3 cellular contexts compared by ENCODE assay signal in genomic region chr3:129587559-129588210, GRCh38.
TF ChIP-seq lines count a peak whose summit lies in the region.

No MANE protein-coding gene starts in this region.

TF ChIP-seq in A549, 52 proteins besides CTCF, POLR2A, EP300 and RAD21:
- no peak for TF ChIP-seq MAX (IDR thresholded peaks at IDR 0.05)
- TF ChIP-seq, protein P1, sequence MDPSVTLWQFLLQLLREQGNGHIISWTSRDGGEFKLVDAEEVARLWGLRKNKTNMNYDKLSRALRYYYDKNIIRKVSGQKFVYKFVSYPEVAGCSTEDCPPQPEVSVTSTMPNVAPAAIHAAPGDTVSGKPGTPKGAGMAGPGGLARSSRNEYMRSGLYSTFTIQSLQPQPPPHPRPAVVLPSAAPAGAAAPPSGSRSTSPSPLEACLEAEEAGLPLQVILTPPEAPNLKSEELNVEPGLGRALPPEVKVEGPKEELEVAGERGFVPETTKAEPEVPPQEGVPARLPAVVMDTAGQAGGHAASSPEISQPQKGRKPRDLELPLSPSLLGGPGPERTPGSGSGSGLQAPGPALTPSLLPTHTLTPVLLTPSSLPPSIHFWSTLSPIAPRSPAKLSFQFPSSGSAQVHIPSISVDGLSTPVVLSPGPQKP (IDR thresholded peaks at IDR 0.05; ENCODE audit: low read depth, low read length), result no peak
- no peak for TF ChIP-seq TFCP2L1 (CRISPR knock-in tag; IDR thresholded peaks at IDR 0.05)
- TF ChIP-seq NPAS2 (CRISPR knock-in tag; IDR thresholded peaks at IDR 0.05; ENCODE audit: borderline replicate concordance), result no peak
- TF ChIP-seq TP53 (CRISPR knock-in tag; IDR thresholded peaks at IDR 0.05), result no peak
- TF ChIP-seq RARB (CRISPR knock-in tag; IDR thresholded peaks at IDR 0.05), result no peak
- TF ChIP-seq, protein P2, sequence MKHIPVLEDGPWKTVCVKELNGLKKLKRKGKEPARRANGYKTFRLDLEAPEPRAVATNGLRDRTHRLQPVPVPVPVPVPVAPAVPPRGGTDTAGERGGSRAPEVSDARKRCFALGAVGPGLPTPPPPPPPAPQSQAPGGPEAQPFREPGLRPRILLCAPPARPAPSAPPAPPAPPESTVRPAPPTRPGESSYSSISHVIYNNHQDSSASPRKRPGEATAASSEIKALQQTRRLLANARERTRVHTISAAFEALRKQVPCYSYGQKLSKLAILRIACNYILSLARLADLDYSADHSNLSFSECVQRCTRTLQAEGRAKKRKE (CRISPR knock-in tag; IDR thresholded peaks at IDR 0.05; ENCODE audit: low read depth), result no peak
- no peak for TF ChIP-seq FOSB (CRISPR knock-in tag; IDR thresholded peaks at IDR 0.05)

TF ChIP-seq in H1, 55 proteins besides CTCF, POLR2A, EP300 and RAD21:
- TF ChIP-seq KDM4A (IDR thresholded peaks at IDR 0.05; ENCODE audit: low read depth, low read length, severe bottlenecking) (no peak), ASH2L (IDR thresholded peaks at IDR 0.05; ENCODE audit: low read length) (no peak), SIRT6 (IDR thresholded peaks at IDR 0.05; ENCODE audit: low read length) (no peak)

TF ChIP-seq in HEK293T, 16 proteins besides CTCF, POLR2A, EP300 and RAD21:
- TF ChIP-seq NFRKB (IDR thresholded peaks at IDR 0.05) (no peak), CTBP1 (IDR thresholded peaks at IDR 0.05; ENCODE audit: borderline replicate concordance) (no peak), FOXM1 (IDR thresholded peaks at IDR 0.05; ENCODE audit: borderline replicate concordance) (no peak)
TF ChIP-seq in HEK293T: peak in this region for 0.
